14 cellular contexts compared by ENCODE assay signal in genomic region chr6:46289865-46290264, GRCh38.
DNase-seq lines count a peak whose midpoint lies in the region; ATAC-seq and TF ChIP-seq lines count a peak whose summit lies in the region.
"Had no signal": no experiment of that assay in that cellular context is flagged by ENCODE, and none has a peak within 500 bp of the region (broad histone marks: within the 10 kb centered on the region; RNA-seq: fewer than 3 reads in every experiment).

No MANE protein-coding gene starts in this region.

- BruUV-seq in Caco-2 (replicated peaks; lab: Mats Ljungman, UMichigan), result no TSS peak

- DNase-seq in Right ventricle myocardium inferior (ENCODE audit: missing footprints), result no peak
- no peak for DNase-seq in cardiac septum (ENCODE audit: low spot score)
- peak in 1 of 5 donors; percentile 28 for DNase-seq in heart left ventricle
- DNase-seq in right cardiac atrium, result no peak
- no peak for DNase-seq in cerebellar cortex (ENCODE audit: low spot score)
- DNase-seq in Caco-2, result no peak
- DNase-seq in Kasumi-1 (lab: John Stamatoyannopoulos, UW), result no peak
- DNase-seq: AML-193; CD8-positive, alpha-beta memory T cell; COR-L47; GM23248 had no signal

- H3K36me3 ChIP-seq in heart left ventricle (no peaks in the 10 kb centered on the region), Caco-2 (ENCODE audit: control insufficient read depth, insufficient read depth, low read length) (no peaks in the 10 kb centered on the region)
- H3K36me3 ChIP-seq: HAP-1 had no signal

- POLR2A ChIA-PET in Caco-2 (lab: Charles Lee), result no interaction called here

- H3K4me1 Mint-ChIP-seq in Caco-2 (ENCODE audit: low read depth, unreplicated experiment), result no peaks in the 10 kb centered on the region
- H3K4me1 Mint-ChIP-seq: CD8-positive, alpha-beta memory T cell had no signal

- intact Hi-C loops in Right ventricle myocardium inferior (cut with DNase I) (loop anchor here (5.0 kb wide), 1 partner anchor 53 kb away; no protein-coding TSS in a partner anchor), cardiac septum (cut with DNase I) (no loop called here), heart left ventricle (cut with DNase I) (no loop called here), right cardiac atrium (cut with DNase I) (no loop called here), Caco-2 (cut with micrococcal nuclease; ENCODE audit: unreplicated experiment) (no loop called here)

- TF ChIP-seq POLR2A in heart left ventricle (IDR thresholded peaks at IDR 0.05), result no peak

- TF ChIP-seq CTCF in heart left ventricle (IDR thresholded peaks at IDR 0.05) (no peak), Caco-2 (IDR thresholded peaks at IDR 0.05; ENCODE audit: insufficient read depth in 1 of 2, low read depth in 1 of 2, low read length in 1 of 2, severe bottlenecking in 1 of 2, unreplicated experiment in 1 of 2) (no peak)

- no peak overlapping the region for H3K27ac Mint-ChIP-seq in Caco-2 (ENCODE audit: unreplicated experiment)
- H3K27ac Mint-ChIP-seq: CD8-positive, alpha-beta memory T cell had no signal

- H3K27me3 ChIP-seq in heart left ventricle, result no peaks in the 10 kb centered on the region
- H3K27me3 ChIP-seq in right cardiac atrium (ENCODE audit: control insufficient read depth, insufficient read depth), result no peaks in the 10 kb centered on the region
- H3K27me3 ChIP-seq in Caco-2 (replicated peaks; ENCODE audit: control insufficient read depth, insufficient read depth, low read length), result 0 out of 2 replicates have a peak, but pooled peaks cover 1% of the 10 kb centered on the region

- H3K27ac ChIP-seq in heart left ventricle (peak overlapping the region in 6 of 12 donors; percentile 6 to 50 (median 34)), right cardiac atrium (ENCODE audit: low read length) (peak overlapping the region; percentile 20)
- H3K27ac ChIP-seq: 22Rv1, A549, GM23248 had no signal

- CTCF ChIA-PET in Caco-2 (lab: Charles Lee), result no interaction called here

- ATAC-seq in Right ventricle myocardium inferior (peak; percentile 47), heart left ventricle (peak; percentile 19 to 61 (median 36)), right cardiac atrium (no peak)
- ATAC-seq: A549 had no signal

- WGBS in heart left ventricle, 4 donors, result 40 to 66% (median 45%) methylated on average over 2 of the region's 2 CpGs
- 53% methylated on average over 2 of the region's 2 CpGs for WGBS in right cardiac atrium

- H3K4me3 ChIP-seq in heart left ventricle (no peak overlapping the region), right cardiac atrium (ENCODE audit: low read length) (no peak overlapping the region), Caco-2 (ENCODE audit: low read depth, low read length) (no peak overlapping the region)
- H3K4me3 ChIP-seq: A549, GM23248, HAP-1 had no signal

- H3K4me3 Mint-ChIP-seq in Caco-2 (ENCODE audit: unreplicated experiment), result no peak overlapping the region
- H3K4me3 Mint-ChIP-seq: CD8-positive, alpha-beta memory T cell had no signal

- H3K9me3 Mint-ChIP-seq in Caco-2 (ENCODE audit: unreplicated experiment), result no peaks in the 10 kb centered on the region
- H3K9me3 Mint-ChIP-seq: CD8-positive, alpha-beta memory T cell had no signal

- H3K36me3 Mint-ChIP-seq in Caco-2 (ENCODE audit: insufficient read depth, unreplicated experiment), result no peaks in the 10 kb centered on the region

- H3K27me3 Mint-ChIP-seq in Caco-2 (ENCODE audit: insufficient read depth, unreplicated experiment), result peaks cover 8% of the 10 kb centered on the region

- peaks cover 0 to 71% (median 31%) of the 10 kb centered on the region in 12 donors for H3K4me1 ChIP-seq in heart left ventricle
- H3K4me1 ChIP-seq in right cardiac atrium (ENCODE audit: control insufficient read depth, insufficient read depth, low read length), result peaks cover 8% of the 10 kb centered on the region
- no peaks in the 10 kb centered on the region for H3K4me1 ChIP-seq in Caco-2
- H3K4me1 ChIP-seq: A549, HAP-1 had no signal

- H3K9me3 ChIP-seq in heart left ventricle, result no peaks in the 10 kb centered on the region
- H3K9me3 ChIP-seq in right cardiac atrium (ENCODE audit: control insufficient read depth, low read length), result no peaks in the 10 kb centered on the region
- H3K9me3 ChIP-seq in Caco-2, result no peaks in the 10 kb centered on the region
- H3K9me3 ChIP-seq: A549, HAP-1 had no signal

Comparison
In these comparisons a context has a peak if more than half of its experiments do, and no peak if none do; other contexts are left out.
1. ATAC-seq: peak in Right ventricle myocardium inferior (single experiment) and heart left ventricle (4 of 4); none in right cardiac atrium (0 of 2).